12 cellular contexts compared by ENCODE assay signal in genomic region chr10:48667960-48668541, GRCh38. TPM values are rescaled to one million over a fixed set of nuclear protein-coding genes. Genes with fewer than 3 reads are reported as not detected.
DNase-seq lines count a peak whose midpoint lies in the region; ATAC-seq and TF ChIP-seq lines count a peak whose summit lies in the region.
"Had no signal": no experiment of that assay in that cellular context is flagged by ENCODE, and none has a peak within 500 bp of the region (broad histone marks: within the 10 kb centered on the region; RNA-seq: fewer than 3 reads in every experiment).

No MANE protein-coding gene starts in this region.

- peak; percentile 31 for ATAC-seq in HG02981 (IDR thresholded peaks at IDR 0.05; ENCODE audit: unreplicated experiment)
- ATAC-seq: A549; natural killer cell treated with Interleukin-12 subunit alpha and Interleukin-12 subunit beta and Interleukin-15 and Interleukin-18, amount 100 ng/mL, for 72 hours had no signal

- intact Hi-C loops in posterior vena cava (cut with DNase I) = no loop called here

- DNase-seq in Ammon's horn (ENCODE audit: low spot score) = peak; percentile 46
- DNase-seq in RPMI8226 = peak; percentile 14
- no peak for DNase-seq in cerebellum (ENCODE audit: low spot score)
- DNase-seq in posterior vena cava (ENCODE audit: low spot score) = no peak
- DNase-seq in HuH-7.5 (ENCODE audit: low spot score) = no peak
- no peak for DNase-seq in NCI-H82 (lab: John Stamatoyannopoulos, UW)
- DNase-seq: NCI-H226 had no signal

- TF ChIP-seq POLR2A in GM19099 (IDR thresholded peaks at IDR 0.05; ENCODE audit: extremely low read depth, insufficient read length, low read depth) = peak; percentile 61

RNA-seq across cellular contexts. Expression of gene WDFY4, which starts 16.6 kb away (rescaled TPM):
- total RNA-seq in cerebellum (1.7 TPM), posterior vena cava (10 to 100 TPM in 1 of 2 donors, 1 to 10 TPM in 1; 6.8 to 13.2 TPM)
- total RNA-seq: H4 had no signal

Comparison
In these comparisons a context has a peak if more than half of its experiments do, and no peak if none do; other contexts are left out.
1. DNase-seq: peak in Ammon's horn (single experiment) and RPMI8226 (single experiment); none in cerebellum (single experiment), posterior vena cava (single experiment), HuH-7.5 (single experiment) and NCI-H82 (single experiment).